Comparison of ENCODE assay signal across 19 cellular contexts in genomic region chr10:95280637-95281036, GRCh38. TPM values are rescaled to one million over a fixed set of nuclear protein-coding genes. Genes with fewer than 3 reads are reported as not detected.
DNase-seq lines count a peak whose midpoint lies in the region; ATAC-seq, FAIRE-seq and TF ChIP-seq lines count a peak whose summit lies in the region.
"Had no signal": no experiment of that assay in that cellular context is flagged by ENCODE, and none has a peak within 500 bp of the region (broad histone marks: within the 10 kb centered on the region; RNA-seq: fewer than 3 reads in every experiment).

No MANE protein-coding gene starts in this region.

- intact Hi-C loops in PC-3 (cut with micrococcal nuclease): no loop called here
- intact Hi-C loops in endothelial cell of umbilical vein (cut with micrococcal nuclease): no loop called here
- intact Hi-C loops in tibial artery (cut with DNase I; ENCODE audit: low total_unique reads): loop anchor here (10.0 kb wide), 1 partner anchor 324 kb away; no protein-coding TSS in a partner anchor

- H3K79me1 ChIP-seq in mesenchymal stem cell (replicated peaks; ENCODE audit: low read length, poor library complexity, severe bottlenecking): peaks cover 14% of the 10 kb centered on the region

- H2AFZ ChIP-seq in PC-3 (ENCODE audit: low read length): no peak overlapping the region
- no peak overlapping the region for H2AFZ ChIP-seq in endothelial cell of umbilical vein (ENCODE audit: low read depth, low read length)
- no peak overlapping the region for H2AFZ ChIP-seq in mesenchymal stem cell (ENCODE audit: low read depth, low read length)

- no peak overlapping the region for H2BK5ac ChIP-seq in mesenchymal stem cell (ENCODE audit: low read depth, low read length, poor library complexity, severe bottlenecking)

- H3K27me3 ChIP-seq in PC-3 (ENCODE audit: low read length): no peaks in the 10 kb centered on the region
- H3K27me3 ChIP-seq in endothelial cell of umbilical vein (ENCODE audit: control insufficient read depth in 2 of 2, insufficient read depth in 2 of 2, low read length in 2 of 2): no peaks in the 10 kb centered on the region
- no peaks in the 10 kb centered on the region for H3K27me3 ChIP-seq in mesenchymal stem cell (ENCODE audit: control insufficient read depth in 1 of 2, insufficient read depth in 1 of 2, low read length in 2 of 2)
- H3K27me3 ChIP-seq in tibial artery: no peaks in the 10 kb centered on the region

- WGBS in mesenchymal stem cell: 75% methylated on average over 2 of the region's 2 CpGs

- H3K14ac ChIP-seq in mesenchymal stem cell (ENCODE audit: low read length in 2 of 2): no peak overlapping the region

- POLR2A ChIA-PET in PC-3 (lab: Charles Lee; ENCODE audit: unreplicated experiment) (no interaction called here), endothelial cell of umbilical vein (lab: Charles Lee) (no interaction called here)

- H3K9me1 ChIP-seq in endothelial cell of umbilical vein (replicated peaks; ENCODE audit: control insufficient read depth, extremely low read depth, insufficient read depth, low read length): no peaks in the 10 kb centered on the region

- FAIRE-seq in endothelial cell of umbilical vein (lab: Jason Lieb, UNC): no peak
- FAIRE-seq: H54 had no signal

- no peak overlapping the region for H2BK120ac ChIP-seq in mesenchymal stem cell (ENCODE audit: low read depth, low read length)

- H3K4me3 ChIP-seq in PC-3 (ENCODE audit: low read length) (no peak overlapping the region), endothelial cell of umbilical vein (replicated peaks in 1 of 3; ENCODE audit: insufficient read depth in 1 of 3, low read depth in 1 of 3, low read length in 3 of 3) (no peak overlapping the region), mesenchymal stem cell (ENCODE audit: insufficient read depth in 1 of 2, low read depth in 1 of 2, low read length in 2 of 2) (no peak overlapping the region), tibial artery (no peak overlapping the region)
- H3K4me3 ChIP-seq: prostate gland had no signal

- peak overlapping the region; percentile 50; the same call in 1 of the 2 replicates for H3K27ac ChIP-seq in PC-3 (ENCODE audit: low read length)
- no peak overlapping the region for H3K27ac ChIP-seq in endothelial cell of umbilical vein (ENCODE audit: insufficient read depth, low read depth, low read length)
- peak overlapping the region; percentile 48 for H3K27ac ChIP-seq in mesenchymal stem cell (ENCODE audit: low read length, poor library complexity, severe bottlenecking)
- peak overlapping the region; percentile 75 to 81 for H3K27ac ChIP-seq in tibial artery
- H3K27ac ChIP-seq: prostate gland had no signal

- peak overlapping the region in 1 of 2 experiments; percentile 47 for H3K4ac ChIP-seq in mesenchymal stem cell (ENCODE audit: low read depth in 1 of 2, low read length in 2 of 2)

- BruUV-seq in PC-3 (replicated peaks; lab: Mats Ljungman, UMichigan) (no TSS peak), endothelial cell of umbilical vein (replicated peaks; lab: Mats Ljungman, UMichigan) (no TSS peak)

- H3K79me2 ChIP-seq in PC-3 (ENCODE audit: low read length): peaks cover 92% of the 10 kb centered on the region
- peaks cover 68% of the 10 kb centered on the region for H3K79me2 ChIP-seq in endothelial cell of umbilical vein (ENCODE audit: control insufficient read depth, insufficient read depth, low read length)

- H4K91ac ChIP-seq in mesenchymal stem cell (ENCODE audit: low read length): no peak overlapping the region

- H3K23ac ChIP-seq in mesenchymal stem cell (ENCODE audit: low read length in 2 of 2): no peak overlapping the region

- no peak overlapping the region for H2BK12ac ChIP-seq in mesenchymal stem cell (ENCODE audit: low read length in 2 of 2)

- H3K9ac ChIP-seq in PC-3 (ENCODE audit: low read length) (no peak overlapping the region), endothelial cell of umbilical vein (replicated peaks; ENCODE audit: extremely low read depth, insufficient read depth, low read length) (no peak overlapping the region), mesenchymal stem cell (ENCODE audit: low read length) (no peak overlapping the region)

- no peaks in the 10 kb centered on the region for H3K36me3 ChIP-seq in PC-3 (ENCODE audit: low read depth, low read length)
- H3K36me3 ChIP-seq in endothelial cell of umbilical vein (ENCODE audit: control insufficient read depth in 2 of 2, extremely low read depth in 1 of 2, insufficient read depth in 2 of 2, low read length in 2 of 2): no peaks in the 10 kb centered on the region
- no peaks in the 10 kb centered on the region for H3K36me3 ChIP-seq in mesenchymal stem cell (ENCODE audit: control insufficient read depth in 1 of 2, insufficient read depth in 2 of 2, low read depth in 1 of 2, low read length in 2 of 2)
- H3K36me3 ChIP-seq in tibial artery: no peaks in the 10 kb centered on the region
- H3K36me3 ChIP-seq: prostate gland had no signal

- H3K4me1 ChIP-seq in PC-3 (ENCODE audit: insufficient read depth, low read length) (peaks cover 21% of the 10 kb centered on the region), endothelial cell of umbilical vein (ENCODE audit: control insufficient read depth, extremely low read depth, insufficient read depth, low read length) (peaks cover 3% of the 10 kb centered on the region), mesenchymal stem cell (ENCODE audit: control insufficient read depth, insufficient read depth, low read depth, low read length) (peaks cover 12% of the 10 kb centered on the region), tibial artery (peaks cover 0 to 95% (median 59%) of the 10 kb centered on the region in 4 donors)
- H3K4me1 ChIP-seq: prostate gland had no signal

- CTCF ChIA-PET in PC-3 (lab: Charles Lee) (no interaction called here), endothelial cell of umbilical vein (lab: Charles Lee) (interaction anchor here (1.3 kb wide), 1 partner anchor 83 kb away, joined by 4 read pairs; no protein-coding TSS in a partner anchor)

- H2BK15ac ChIP-seq in mesenchymal stem cell (ENCODE audit: low read depth, poor library complexity, severe bottlenecking): no peak overlapping the region

- no peak overlapping the region for H2AK5ac ChIP-seq in mesenchymal stem cell (ENCODE audit: low read length, severe bottlenecking)

- no peaks in the 10 kb centered on the region for H3K9me2 ChIP-seq in PC-3 (replicated peaks; ENCODE audit: low read length)

- H3K4me2 ChIP-seq in PC-3 (ENCODE audit: low read length) (no peak overlapping the region), endothelial cell of umbilical vein (ENCODE audit: insufficient read depth, low read length) (no peak overlapping the region), mesenchymal stem cell (ENCODE audit: low read length, poor library complexity, severe bottlenecking) (no peak overlapping the region)

- no peaks in the 10 kb centered on the region for H3F3A ChIP-seq in PC-3 (ENCODE audit: low read length, unreplicated experiment)

- DNase-seq in PC-3 (no peak), endothelial cell of umbilical vein (ENCODE audit: low read depth, low spot score) (peak; percentile 40), mesenchymal stem cell (no peak), tibial artery (no peak), DMS53 treated with DMSO at 0.1 percent for 48 hours (lab: John Stamatoyannopoulos, UW; ENCODE audit: unreplicated experiment) (no peak), LoVo (ENCODE audit: low spot score) (no peak), T1000 (lab: John Stamatoyannopoulos, UW) (no peak)
- DNase-seq: activated CD8-positive, alpha-beta memory T cell treated with anti-CD3 and anti-CD28 coated beads for 24 hours; activated T-cell treated with anti-CD3 and anti-CD28 coated beads, Interleukin-2, amount 50 U/mL, for 72 hours; EL; erythroblast; immature natural killer cell; KG1; NCI-H2029; NCI-H446 had no signal

- H3K9me3 ChIP-seq in PC-3 (ENCODE audit: low read length) (no peaks in the 10 kb centered on the region), endothelial cell of umbilical vein (replicated peaks; ENCODE audit: control insufficient read depth, insufficient read depth, low read length) (no peaks in the 10 kb centered on the region), mesenchymal stem cell (ENCODE audit: control insufficient read depth, low read length) (no peaks in the 10 kb centered on the region), tibial artery (no peaks in the 10 kb centered on the region)
- H3K9me3 ChIP-seq: prostate gland had no signal

- TF ChIP-seq POLR2A in endothelial cell of umbilical vein (IDR thresholded peaks at IDR 0.05; ENCODE audit: low read depth, low read length): no peak

- no peak for TF ChIP-seq CTCF in PC-3 (conservative IDR thresholded peaks at IDR 0.05; ENCODE audit: low read depth, low read length)
- TF ChIP-seq CTCF in endothelial cell of umbilical vein (IDR thresholded peaks at IDR 0.05; ENCODE audit: extremely low read depth in 1 of 2, insufficient read depth in 1 of 2, low read depth in 1 of 2, low read length in 2 of 2): no peak
- TF ChIP-seq CTCF in tibial artery (IDR thresholded peaks at IDR 0.05): no peak

- dilution Hi-C loops in endothelial cell of umbilical vein (cut with MboI; ENCODE audit: extremely low pct_ligation_motif_present, low sequenced_read_pairs): no loop called here

- no peak overlapping the region for H3K18ac ChIP-seq in mesenchymal stem cell (ENCODE audit: low read depth in 1 of 2, low read length in 2 of 2)

- ATAC-seq in PC-3: no peak
- ATAC-seq in HG03460 (IDR thresholded peaks at IDR 0.05; ENCODE audit: unreplicated experiment): no peak
- ATAC-seq: activated naive CD4-positive, alpha-beta T cell treated with anti-CD3 and anti-CD28 coated beads, Interleukin-2, amount 50 U/mL, for 72 hours; activated T-cell treated with anti-CD3 and anti-CD28 coated beads, Interleukin-2, amount 50 U/mL, for 72 hours had no signal

- no peak overlapping the region for H4K8ac ChIP-seq in mesenchymal stem cell (ENCODE audit: low read length)

- no peaks in the 10 kb centered on the region; the same call in 1 of the 2 replicates for H4K20me1 ChIP-seq in PC-3 (ENCODE audit: low read length)
- no peaks in the 10 kb centered on the region for H4K20me1 ChIP-seq in endothelial cell of umbilical vein (replicated peaks; ENCODE audit: control insufficient read depth, extremely low read depth, insufficient read depth, low read length)

TF ChIP-seq in endothelial cell of umbilical vein, 7 proteins besides CTCF, POLR2A, EP300 and RAD21 (continues in another document):
- no peak for TF ChIP-seq JUN (IDR thresholded peaks at IDR 0.05; ENCODE audit: borderline replicate concordance, insufficient read depth, insufficient read length, low read depth)

RNA-seq across cellular contexts. Expression of gene PDLIM1, which starts 10.2 kb away (rescaled TPM):
- 28.2 and 48.7 TPM in 2 replicates for total RNA-seq in PC-3 (2014; rRNA removed)
- total RNA-seq in endothelial cell of umbilical vein: 70.4 and 122 TPM in 2 replicates
- 84.8 and 91.1 TPM in 2 replicates for polyA plus RNA-seq in endothelial cell of umbilical vein
- polyA plus RNA-seq in endothelial cell of umbilical vein (2011; cell fraction: cytosol; rRNA removed): 102 and 105 TPM in 2 replicates
- polyA plus RNA-seq in endothelial cell of umbilical vein (2011; cell fraction: nucleus; rRNA removed): 49.1 and 58.9 TPM in 2 replicates
- 192 and 244 TPM in 2 replicates for polyA plus RNA-seq in endothelial cell of umbilical vein (2012)
- polyA minus RNA-seq in endothelial cell of umbilical vein: 67.0 and 86.1 TPM in 2 replicates
- polyA minus RNA-seq in endothelial cell of umbilical vein (2011; cell fraction: cytosol; rRNA and poly(A)+ RNA removed): 12.6 TPM
- 32.6 and 32.8 TPM in 2 replicates for polyA minus RNA-seq in endothelial cell of umbilical vein (2011; cell fraction: nucleus; rRNA and poly(A)+ RNA removed)
- 537 TPM for polyA plus RNA-seq in mesenchymal stem cell (2013, experiment 1 of 2)
- polyA plus RNA-seq in mesenchymal stem cell (2013, experiment 2 of 2): 536 TPM
